22 cellular contexts compared by ENCODE assay signal in genomic region chr2:240253583-240254145, GRCh38.
DNase-seq lines count a peak whose midpoint lies in the region; ATAC-seq and TF ChIP-seq lines count a peak whose summit lies in the region.
"Had no signal": no experiment of that assay in that cellular context is flagged by ENCODE, and none has a peak within 500 bp of the region (broad histone marks: within the 10 kb centered on the region; RNA-seq: fewer than 3 reads in every experiment).

No MANE protein-coding gene starts in this region.

- H3K36me3 Mint-ChIP-seq in activated CD8-positive, alpha-beta T cell treated with anti-CD3 and anti-CD28 coated beads, Interleukin-2, amount 10 ng/mL, durations not matched to agents 7 days and 5 days (ENCODE audit: low read depth), result no peaks in the 10 kb centered on the region
- H3K36me3 Mint-ChIP-seq in activated CD8-positive, alpha-beta T cell treated with anti-CD3 and anti-CD28 coated beads for 36 hours (ENCODE audit: low read depth), result no peaks in the 10 kb centered on the region
- H3K36me3 Mint-ChIP-seq in endodermal cell (ENCODE audit: low read depth) (no peaks in the 10 kb centered on the region), nephron progenitor cell (ENCODE audit: low read depth) (no peaks in the 10 kb centered on the region)
- H3K36me3 Mint-ChIP-seq: CD14-positive monocyte, IgD-negative memory B cell had no signal

- H3K27me3 ChIP-seq in endodermal cell (ENCODE audit: control insufficient read depth, insufficient read depth, low read length, poor library complexity, severe bottlenecking) (no peaks in the 10 kb centered on the region), tibial artery (no peaks in the 10 kb centered on the region)

- no peaks in the 10 kb centered on the region for H3K36me3 ChIP-seq in endodermal cell (ENCODE audit: control insufficient read depth, insufficient read depth, low read length)
- H3K36me3 ChIP-seq in tibial artery, result no peaks in the 10 kb centered on the region

- H3K4me3 ChIP-seq in endodermal cell (ENCODE audit: low read length) (no peak overlapping the region), tibial artery (no peak overlapping the region)

- no peaks in the 10 kb centered on the region for H3K4me1 Mint-ChIP-seq in activated CD8-positive, alpha-beta T cell treated with anti-CD3 and anti-CD28 coated beads, Interleukin-2, amount 10 ng/mL, durations not matched to agents 7 days and 5 days (ENCODE audit: low read depth)
- no peaks in the 10 kb centered on the region for H3K4me1 Mint-ChIP-seq in activated CD8-positive, alpha-beta T cell treated with anti-CD3 and anti-CD28 coated beads for 36 hours (ENCODE audit: low read depth)
- H3K4me1 Mint-ChIP-seq in endodermal cell, result no peaks in the 10 kb centered on the region
- peaks cover 69% of the 10 kb centered on the region for H3K4me1 Mint-ChIP-seq in nephron progenitor cell
- H3K4me1 Mint-ChIP-seq: B cell, IgD-negative memory B cell had no signal

- H3K9me3 ChIP-seq in endodermal cell (ENCODE audit: control insufficient read depth, low read length), result peaks cover 8% of the 10 kb centered on the region
- H3K9me3 ChIP-seq in tibial artery, result no peaks in the 10 kb centered on the region

- no peaks in the 10 kb centered on the region for H3K9me3 Mint-ChIP-seq in activated CD8-positive, alpha-beta T cell treated with anti-CD3 and anti-CD28 coated beads, Interleukin-2, amount 10 ng/mL, durations not matched to agents 7 days and 5 days (ENCODE audit: insufficient read depth)
- H3K9me3 Mint-ChIP-seq in activated CD8-positive, alpha-beta T cell treated with anti-CD3 and anti-CD28 coated beads for 36 hours, result no peaks in the 10 kb centered on the region
- peaks cover 10% of the 10 kb centered on the region for H3K9me3 Mint-ChIP-seq in endodermal cell
- H3K9me3 Mint-ChIP-seq in nephron progenitor cell, result no peaks in the 10 kb centered on the region
- H3K9me3 Mint-ChIP-seq: IgD-negative memory B cell had no signal

- no peak overlapping the region for H3K4me3 Mint-ChIP-seq in activated CD8-positive, alpha-beta T cell treated with anti-CD3 and anti-CD28 coated beads, Interleukin-2, amount 10 ng/mL, durations not matched to agents 7 days and 5 days
- no peak overlapping the region for H3K4me3 Mint-ChIP-seq in activated CD8-positive, alpha-beta T cell treated with anti-CD3 and anti-CD28 coated beads for 36 hours
- no peak overlapping the region for H3K4me3 Mint-ChIP-seq in endodermal cell
- H3K4me3 Mint-ChIP-seq in nephron progenitor cell, result no peak overlapping the region
- H3K4me3 Mint-ChIP-seq: B cell, CD14-positive monocyte had no signal

- no peak for TF ChIP-seq CTCF in activated CD8-positive, alpha-beta T cell treated with anti-CD3 and anti-CD28 coated beads for 36 hours (IDR thresholded peaks at IDR 0.05)
- TF ChIP-seq CTCF in endodermal cell (conservative IDR thresholded peaks at IDR 0.05) (no peak), nephron progenitor cell (IDR thresholded peaks at IDR 0.05) (no peak), tibial artery (IDR thresholded peaks at IDR 0.05) (no peak)

- H3K4me1 ChIP-seq in endodermal cell (ENCODE audit: control insufficient read depth, insufficient read depth, low read length) (no peaks in the 10 kb centered on the region), tibial artery (peaks cover 0 to 45% (median 39%) of the 10 kb centered on the region in 4 donors)

- peak; percentile 14 for DNase-seq in activated CD8-positive, alpha-beta T cell treated with anti-CD3 and anti-CD28 coated beads, Interleukin-2, amount 10 ng/mL, durations not matched to agents 7 days and 5 days
- no peak for DNase-seq in activated CD8-positive, alpha-beta T cell treated with anti-CD3 and anti-CD28 coated beads for 36 hours
- no peak for DNase-seq in endodermal cell
- no peak for DNase-seq in nephron progenitor cell
- DNase-seq in tibial artery, result no peak
- no peak for DNase-seq in UCSD-AML1 (lab: John Stamatoyannopoulos, UW; ENCODE audit: unreplicated experiment)
- no peak for DNase-seq in NCI-H2081 treated with DMSO at 0.1 percent for 48 hours (lab: John Stamatoyannopoulos, UW)
- DNase-seq: DMS53, GDM1, MV-4-11, NCI-H1105 treated with DMSO at 0.1 percent for 48 hours, NCI-H187, NCI-H2107, NCI-H2227 treated with DMSO at 0.1 percent for 48 hours, NCI-H510A treated with DMSO at 0.1 percent for 48 hours, NCI-H774 had no signal

- POLR2A ChIA-PET in activated CD8-positive, alpha-beta T cell treated with anti-CD3 and anti-CD28 coated beads, Interleukin-2, amount 10 ng/mL, durations not matched to agents 7 days and 5 days (lab: Charles Lee), result interaction anchor here (0.7 kb wide), 1 partner anchor 94 kb away, joined by 3 read pairs; no protein-coding TSS in a partner anchor
- POLR2A ChIA-PET in activated CD8-positive, alpha-beta T cell treated with anti-CD3 and anti-CD28 coated beads for 36 hours (lab: Charles Lee), result no interaction called here

- H3K27me3 Mint-ChIP-seq in activated CD8-positive, alpha-beta T cell treated with anti-CD3 and anti-CD28 coated beads, Interleukin-2, amount 10 ng/mL, durations not matched to agents 7 days and 5 days (ENCODE audit: low read depth), result no peaks in the 10 kb centered on the region
- no peaks in the 10 kb centered on the region for H3K27me3 Mint-ChIP-seq in activated CD8-positive, alpha-beta T cell treated with anti-CD3 and anti-CD28 coated beads for 36 hours
- H3K27me3 Mint-ChIP-seq in endodermal cell (ENCODE audit: insufficient read depth) (peaks cover 3% of the 10 kb centered on the region), nephron progenitor cell (ENCODE audit: low read depth, poor library complexity) (peaks cover 4% of the 10 kb centered on the region)

- 74 to 93% methylated on average over 7 to 10 of the region's 10 CpGs for WGBS in endodermal cell (ENCODE audit: insufficient coverage in 1 of 2, insufficient read length in 1 of 2), 2 experiments

- H3K27ac Mint-ChIP-seq in activated CD8-positive, alpha-beta T cell treated with anti-CD3 and anti-CD28 coated beads, Interleukin-2, amount 10 ng/mL, durations not matched to agents 7 days and 5 days, result no peak overlapping the region
- H3K27ac Mint-ChIP-seq in activated CD8-positive, alpha-beta T cell treated with anti-CD3 and anti-CD28 coated beads for 36 hours, result no peak overlapping the region
- H3K27ac Mint-ChIP-seq in endodermal cell (peak overlapping the region; percentile 3), nephron progenitor cell (peak overlapping the region; percentile 26)
- H3K27ac Mint-ChIP-seq: B cell, CD14-positive monocyte had no signal

- CTCF ChIA-PET in activated CD8-positive, alpha-beta T cell treated with anti-CD3 and anti-CD28 coated beads, Interleukin-2, amount 10 ng/mL, durations not matched to agents 7 days and 5 days (lab: Charles Lee), result no interaction called here
- CTCF ChIA-PET in activated CD8-positive, alpha-beta T cell treated with anti-CD3 and anti-CD28 coated beads for 36 hours (lab: Charles Lee), result no interaction called here

- no peak for ATAC-seq in activated CD8-positive, alpha-beta T cell treated with anti-CD3 and anti-CD28 coated beads, Interleukin-2, amount 10 ng/mL, durations not matched to agents 7 days and 5 days
- no peak for ATAC-seq in activated CD8-positive, alpha-beta T cell treated with anti-CD3 and anti-CD28 coated beads for 36 hours
- no peak for ATAC-seq in HG02759 (IDR thresholded peaks at IDR 0.05; ENCODE audit: unreplicated experiment)
- ATAC-seq: HCT116, Panc1 had no signal

- H3K27ac ChIP-seq in endodermal cell (ENCODE audit: low read depth, low read length) (no peak overlapping the region), tibial artery (peak overlapping the region; percentile 90 to 97)

- intact Hi-C loops in activated CD8-positive, alpha-beta T cell treated with anti-CD3 and anti-CD28 coated beads for 36 hours (cut with micrococcal nuclease), result no loop called here
- intact Hi-C loops in tibial artery (cut with DNase I; ENCODE audit: low total_unique reads), result no loop called here

- H3K9ac ChIP-seq in endodermal cell (ENCODE audit: extremely low read depth, low read length, poor library complexity, severe bottlenecking), result no peak overlapping the region

Comparison
In these comparisons a context has a peak if more than half of its experiments do, and no peak if none do; other contexts are left out.
1. H3K27ac Mint-ChIP-seq: peak in endodermal cell (single experiment) and nephron progenitor cell (single experiment); none in activated CD8-positive, alpha-beta T cell treated with anti-CD3 and anti-CD28 coated beads, Interleukin-2, amount 10 ng/mL, durations not matched to agents 7 days and 5 days (single experiment) and activated CD8-positive, alpha-beta T cell treated with anti-CD3 and anti-CD28 coated beads for 36 hours (single experiment).